ENCODE assay signal across 16 cellular contexts in the genomic region with DNA sequence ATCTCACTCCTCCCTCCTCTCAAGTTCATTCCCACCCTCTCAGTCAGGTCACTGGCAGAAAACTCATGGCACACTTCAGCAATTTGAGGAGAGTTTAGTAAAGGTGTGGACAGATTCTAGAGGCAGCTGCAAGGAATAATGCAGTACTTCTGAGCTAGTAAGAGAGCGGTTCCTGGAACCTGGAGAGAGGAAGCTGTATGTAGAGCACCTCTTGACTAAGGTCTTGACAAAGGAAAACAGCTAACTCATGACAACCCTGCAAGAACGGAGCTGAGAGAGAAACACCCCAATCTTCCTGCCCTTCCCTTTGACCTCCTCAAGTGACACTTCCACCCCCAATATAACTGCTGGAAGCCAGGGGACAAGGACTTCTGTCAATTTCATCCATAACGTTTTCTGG. TPM values are rescaled to one million over a fixed set of nuclear protein-coding genes. Genes with fewer than 3 reads are reported as not detected.
DNase-seq lines count a peak whose midpoint lies in the region; ATAC-seq and TF ChIP-seq lines count a peak whose summit lies in the region.
"Had no signal": no experiment of that assay in that cellular context is flagged by ENCODE, and none has a peak within 500 bp of the region (broad histone marks: within the 10 kb centered on the region; RNA-seq: fewer than 3 reads in every experiment).

No MANE protein-coding gene starts in this region.

- DNase-seq in DMS79 (lab: John Stamatoyannopoulos, UW), result peak; percentile 14
- no peak for DNase-seq in IMR-90
- no peak for DNase-seq in left lung
- DNase-seq in thyroid gland, result peak in 1 of 2 donors; percentile 26
- no peak for DNase-seq in mesothelial cell of epicardium (ENCODE audit: low spot score in 2 of 2, unreplicated experiment in 2 of 2)
- DNase-seq in prostate gland (ENCODE audit: low spot score), result no peak
- no peak for DNase-seq in D341Med (ENCODE audit: low spot score)
- DNase-seq: C1 segment of cervical spinal cord; CD4-positive, alpha-beta memory T cell; COR-L47; DMS 273 treated with DMSO at 0.1 percent for 48 hours; DND-41; GOT3; HFFc6 had no signal

- no peak overlapping the region for H4K5ac ChIP-seq in IMR-90 (ENCODE audit: low read depth, low read length)

- no peak overlapping the region for H2AK5ac ChIP-seq in IMR-90 (ENCODE audit: low read depth, low read length)

- TF ChIP-seq POLR2A in IMR-90 (IDR thresholded peaks at IDR 0.05; ENCODE audit: low read depth, low read length) (no peak), thyroid gland (IDR thresholded peaks at IDR 0.05) (no peak), prostate gland (IDR thresholded peaks at IDR 0.05) (no peak)

- CTCF ChIA-PET in IMR-90 (lab: Yijun Ruan, JAX), result interaction anchor here (0.7 kb wide), 1 partner anchor 10 kb away, joined by 3 read pairs; a partner anchor contains a TSS

- no peaks in the 10 kb centered on the region for H3K9me3 Mint-ChIP-seq in mesothelial cell of epicardium
- H3K9me3 Mint-ChIP-seq: CD4-positive, alpha-beta memory T cell; HFFc6 had no signal

- no peak overlapping the region for H4K8ac ChIP-seq in IMR-90 (ENCODE audit: low read depth in 2 of 2, low read length in 2 of 2)

- ATAC-seq in IMR-90 (ENCODE audit: low read depth) (no peak), left lung (peak; percentile 90), HG03354 (IDR thresholded peaks at IDR 0.05; ENCODE audit: poor library complexity, severe bottlenecking, unreplicated experiment) (no peak)

- H3K4me2 ChIP-seq in IMR-90 (ENCODE audit: low read depth, low read length), result no peak overlapping the region

- H3K36me3 Mint-ChIP-seq in mesothelial cell of epicardium, result no peaks in the 10 kb centered on the region
- H3K36me3 Mint-ChIP-seq: CD4-positive, alpha-beta memory T cell had no signal

- no peak overlapping the region for H2AK9ac ChIP-seq in IMR-90 (replicated peaks; ENCODE audit: low read depth, low read length, poor library complexity)

- H3K56ac ChIP-seq in IMR-90 (ENCODE audit: extremely low read depth, insufficient read depth, low read length), result no peak overlapping the region

- no peak overlapping the region for H3K23ac ChIP-seq in IMR-90 (ENCODE audit: low read depth, low read length)

- H3K27ac ChIP-seq in IMR-90 (ENCODE audit: insufficient read depth, low read length), result no peak overlapping the region
- peak overlapping the region in 1 of 2 donors; percentile 33 for H3K27ac ChIP-seq in left lung
- peak overlapping the region; percentile 2 to 51 (median 24) for H3K27ac ChIP-seq in thyroid gland
- H3K27ac ChIP-seq in prostate gland, result no peak overlapping the region

- H3K4me3 ChIP-seq in IMR-90 (ENCODE audit: insufficient read depth, low read depth, low read length) (no peak overlapping the region), left lung (no peak overlapping the region), thyroid gland (replicated peaks in 1 of 3) (no peak overlapping the region), prostate gland (no peak overlapping the region)
- H3K4me3 ChIP-seq: HAP-1 had no signal

- no peak overlapping the region for H3K18ac ChIP-seq in IMR-90 (ENCODE audit: low read depth, low read length)

- H3K9me3 ChIP-seq in IMR-90 (ENCODE audit: control insufficient read depth, insufficient read depth, low read length), result no peaks in the 10 kb centered on the region
- no peaks in the 10 kb centered on the region for H3K9me3 ChIP-seq in left lung
- no peaks in the 10 kb centered on the region for H3K9me3 ChIP-seq in thyroid gland
- no peaks in the 10 kb centered on the region for H3K9me3 ChIP-seq in prostate gland
- H3K9me3 ChIP-seq: HAP-1 had no signal

- BruUV-seq in IMR-90 (replicated peaks; lab: Mats Ljungman, UMichigan), result no TSS peak

- H3K9ac ChIP-seq in IMR-90 (ENCODE audit: low read depth, low read length), result no peak overlapping the region

- no peaks in the 10 kb centered on the region for H3K79me1 ChIP-seq in IMR-90 (ENCODE audit: low read depth in 1 of 2, low read length in 2 of 2)

- H3K4me1 ChIP-seq in IMR-90 (ENCODE audit: control insufficient read depth, insufficient read depth, low read length) (peaks cover 3% of the 10 kb centered on the region; the same call in 1 of the 2 replicates), left lung (no peaks in the 10 kb centered on the region), thyroid gland (peaks cover 0 to 14% of the 10 kb centered on the region in 2 donors), prostate gland (replicated peaks) (no peaks in the 10 kb centered on the region)
- H3K4me1 ChIP-seq: HAP-1 had no signal

- POLR2A ChIA-PET in IMR-90 (lab: Charles Lee; ENCODE audit: unreplicated experiment), result no interaction called here

- no peak for TF ChIP-seq RAD21 in IMR-90 (IDR thresholded peaks at IDR 0.05; ENCODE audit: low read length)

- H3K36me3 ChIP-seq in IMR-90 (ENCODE audit: control insufficient read depth, insufficient read depth, low read length), result no peaks in the 10 kb centered on the region
- no peaks in the 10 kb centered on the region for H3K36me3 ChIP-seq in left lung
- no peaks in the 10 kb centered on the region for H3K36me3 ChIP-seq in thyroid gland
- no peaks in the 10 kb centered on the region for H3K36me3 ChIP-seq in prostate gland
- H3K36me3 ChIP-seq: HAP-1 had no signal

- 80% methylated on average over 1 of the region's 3 CpGs; no CpG with 5 or more reads in 1 of the 2 experiments for WGBS in IMR-90 (ENCODE audit: extremely low coverage in 2 of 2, insufficient read length in 1 of 2), 2 experiments
- 28 to 48% methylated on average over 3 of the region's 3 CpGs for WGBS in thyroid gland, 2 donors
- 72% methylated on average over 3 of the region's 3 CpGs for WGBS in prostate gland

- no peak overlapping the region for H3K27ac Mint-ChIP-seq in mesothelial cell of epicardium
- H3K27ac Mint-ChIP-seq: CD4-positive, alpha-beta memory T cell; HFFc6 had no signal

- H2AFZ ChIP-seq in IMR-90 (replicated peaks; ENCODE audit: low read length, poor library complexity), result peak overlapping the region; percentile 28

- H4K91ac ChIP-seq in IMR-90 (ENCODE audit: insufficient read depth, low read depth, low read length), result no peak overlapping the region

- H3K27me3 ChIP-seq in IMR-90 (ENCODE audit: control insufficient read depth, insufficient read depth, low read length) (no peaks in the 10 kb centered on the region), left lung (no peaks in the 10 kb centered on the region), thyroid gland (no peaks in the 10 kb centered on the region), prostate gland (replicated peaks; ENCODE audit: insufficient read depth) (no peaks in the 10 kb centered on the region)

- peaks cover 7% of the 10 kb centered on the region for H3K4me1 Mint-ChIP-seq in mesothelial cell of epicardium
- H3K4me1 Mint-ChIP-seq: CD4-positive, alpha-beta memory T cell had no signal

- H3K14ac ChIP-seq in IMR-90 (replicated peaks; ENCODE audit: low read depth, low read length), result peak overlapping the region; percentile 48; the same call in 1 of the 2 replicates

- H2BK5ac ChIP-seq in IMR-90 (ENCODE audit: low read depth, low read length, poor library complexity, severe bottlenecking), result no peak overlapping the region

- no peak overlapping the region for H2BK120ac ChIP-seq in IMR-90 (ENCODE audit: low read depth, low read length)

- in situ Hi-C loops in IMR-90 (cut with MboI; ENCODE audit: low sequenced_read_pairs), result loop anchor here (5.0 to 25.0 kb wide), 2 partner anchors 308 to 718 kb away; no protein-coding TSS in a partner anchor

- intact Hi-C loops in IMR-90 (cut with micrococcal nuclease) (no loop called here), left lung (cut with DNase I) (loop anchor here in 1 of 2 donors (10.0 kb wide), 1 partner anchor 305 kb away; no protein-coding TSS in a partner anchor), thyroid gland (cut with DNase I) (loop anchor here (10.0 kb wide), 1 partner anchor 305 kb away; no protein-coding TSS in a partner anchor), prostate gland (cut with DNase I) (no loop called here)

- H3K27me3 Mint-ChIP-seq in mesothelial cell of epicardium (ENCODE audit: low read depth), result peaks cover 24% of the 10 kb centered on the region

- no peak overlapping the region for H3K4me3 Mint-ChIP-seq in mesothelial cell of epicardium
- H3K4me3 Mint-ChIP-seq: CD4-positive, alpha-beta memory T cell; HFFc6 had no signal

- H4K20me1 ChIP-seq in IMR-90 (ENCODE audit: insufficient read depth, low read length), result no peaks in the 10 kb centered on the region

- dilution Hi-C loops in IMR-90 (cut with HindIII; ENCODE audit: low sequenced_read_pairs, unreplicated experiment), result no loop called here

- no peak overlapping the region for H3K4ac ChIP-seq in IMR-90 (ENCODE audit: low read depth, low read length)

- H3K9me1 ChIP-seq in IMR-90 (ENCODE audit: insufficient read depth, low read length), result peaks cover 2% of the 10 kb centered on the region; the same call in 1 of the 2 replicates

- no peak overlapping the region for H2BK15ac ChIP-seq in IMR-90 (ENCODE audit: low read depth, low read length)

- no peak for TF ChIP-seq CTCF in IMR-90 (conservative IDR thresholded peaks at IDR 0.05; ENCODE audit: low read depth, low read length)
- TF ChIP-seq CTCF in left lung (IDR thresholded peaks at IDR 0.05), result no peak
- no peak for TF ChIP-seq CTCF in thyroid gland (IDR thresholded peaks at IDR 0.05)
- TF ChIP-seq CTCF in mesothelial cell of epicardium (IDR thresholded peaks at IDR 0.05; ENCODE audit: unreplicated experiment), result no peak
- TF ChIP-seq CTCF in prostate gland (IDR thresholded peaks at IDR 0.05), result no peak

- H2BK20ac ChIP-seq in IMR-90 (ENCODE audit: low read depth, low read length), result no peak overlapping the region

TF ChIP-seq in IMR-90, 13 proteins besides CTCF, POLR2A, EP300 and RAD21 (continues in another document):
- TF ChIP-seq CHD1 (IDR thresholded peaks at IDR 0.05; ENCODE audit: low read depth, low read length) (no peak), RFX5 (IDR thresholded peaks at IDR 0.05; ENCODE audit: low read depth, low read length) (no peak), BHLHE40 (IDR thresholded peaks at IDR 0.05; ENCODE audit: low read depth, low read length) (no peak), MAZ (IDR thresholded peaks at IDR 0.05; ENCODE audit: borderline replicate concordance, low read depth, low read length) (no peak), NFE2L2 (IDR thresholded peaks at IDR 0.05; ENCODE audit: low read depth, low read length) (no peak)
- TF ChIP-seq, protein P1, sequence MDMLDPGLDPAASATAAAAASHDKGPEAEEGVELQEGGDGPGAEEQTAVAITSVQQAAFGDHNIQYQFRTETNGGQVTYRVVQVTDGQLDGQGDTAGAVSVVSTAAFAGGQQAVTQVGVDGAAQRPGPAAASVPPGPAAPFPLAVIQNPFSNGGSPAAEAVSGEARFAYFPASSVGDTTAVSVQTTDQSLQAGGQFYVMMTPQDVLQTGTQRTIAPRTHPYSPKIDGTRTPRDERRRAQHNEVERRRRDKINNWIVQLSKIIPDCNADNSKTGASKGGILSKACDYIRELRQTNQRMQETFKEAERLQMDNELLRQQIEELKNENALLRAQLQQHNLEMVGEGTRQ (IDR thresholded peaks at IDR 0.05; ENCODE audit: low read depth, low read length), result no peak

RNA-seq across cellular contexts. Expression of a gene that starts 9.6 kb away (rescaled TPM):
- total RNA-seq in IMR-90 (2012; rRNA removed) (9.5 and 18.6 TPM in 2 replicates), left lung (10 to 100 TPM; 18.2 to 19.1 TPM), thyroid gland (10 to 100 TPM; 24.1 to 32.8 (median 27.9) TPM), mesothelial cell of epicardium (13.0 to 15.2 TPM (median 14.4 TPM) in 3 replicates), prostate gland (1 to 10 TPM; 6.2 to 7.7 TPM)
- polyA plus RNA-seq in IMR-90 (2012; rRNA removed), result 2.3 and 3.1 TPM in 2 replicates
- 0.44 and 1.4 TPM in 2 replicates for polyA plus RNA-seq in IMR-90 (2012; cell fraction: cytosol; rRNA removed)
- polyA plus RNA-seq in IMR-90 (2012; cell fraction: nucleus; rRNA removed; ENCODE audit: low replicate concordance), result 0.53 and 1.6 TPM in 2 replicates

Comparison
In these comparisons a context has a peak if more than half of its experiments do, and no peak if none do; other contexts are left out.
1. H3K27ac ChIP-seq: peak in thyroid gland (3 of 3); none in IMR-90 (single experiment) and prostate gland (0 of 2).